In the genomic region with DNA sequence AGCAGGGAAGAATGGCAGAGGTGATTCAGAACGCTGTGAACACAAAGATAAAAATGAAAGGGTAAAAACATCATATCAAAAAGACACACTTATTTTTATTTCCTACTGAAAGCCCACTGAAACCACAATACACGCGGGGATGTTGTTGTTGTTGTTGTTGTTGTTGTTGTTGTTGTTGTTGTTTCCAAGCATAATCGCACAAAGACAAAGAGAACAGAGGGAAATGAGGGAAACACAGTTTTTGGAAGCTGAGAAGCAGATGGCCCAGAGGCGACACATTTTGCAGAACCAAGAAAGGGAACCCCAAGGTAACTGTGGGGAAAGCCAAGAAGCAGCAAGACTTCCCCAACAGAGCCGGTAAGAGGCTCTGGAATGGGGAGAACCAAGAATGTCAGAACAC, we compare ENCODE assay signal across 24 cellular contexts.
"Had no signal": no experiment of that assay in that cellular context is flagged by ENCODE, and none has a peak within 500 bp of the region (broad histone marks: within the 10 kb centered on the region; RNA-seq: fewer than 3 reads in every experiment).

No MANE protein-coding gene starts in this region.

- H3K9me3 ChIP-seq: lower lobe of right lung, neutrophil, pancreas, thyroid gland had no signal

- ATAC-seq: activated T-cell treated with anti-CD3 and anti-CD28 coated beads, Interleukin-2, amount 50 U/mL, for 4 hours; left lobe of liver; lower lobe of right lung; naive thymus-derived CD4-positive, alpha-beta T cell; pancreas; right cardiac atrium had no signal

- DNase-seq: activated CD4-positive, alpha-beta T cell treated with anti-CD3 and anti-CD28 coated beads for 1 hour; activated CD8-positive, alpha-beta memory T cell treated with anti-CD3 and anti-CD28 coated beads for 24 hours; activated CD8-positive, alpha-beta memory T cell treated with anti-CD3 and anti-CD28 coated beads, Interleukin-2, amount 50 U/mL, for 4 hours; activated naive CD4-positive, alpha-beta T cell; activated naive CD8-positive, alpha-beta T cell treated with anti-CD3 and anti-CD28 coated beads for 36 hours; activated T-cell treated with anti-CD3 and anti-CD28 coated beads, Interleukin-2, amount 50 U/mL, for 4 hours; erythroblast; foreskin melanocyte; lower lobe of right lung; naive thymus-derived CD4-positive, alpha-beta T cell; pancreas; right cardiac atrium; stimulated activated CD4-positive, alpha-beta T cell treated with anti-CD3 and anti-CD28 coated beads, Interleukin-1b, Interleukin-23, amount 100 ng/mL, for 48 hours; substantia nigra; T-helper 1 cell; thyroid gland; WERI-Rb-1 had no signal

- H3K36me3 ChIP-seq: lower lobe of right lung, neutrophil, pancreas, thyroid gland, WERI-Rb-1 had no signal

- H3K27me3 ChIP-seq: pancreas, thyroid gland had no signal

- H3K27ac ChIP-seq: coronary artery, lower lobe of right lung, neutrophil, pancreas, thyroid gland, WERI-Rb-1 had no signal

- H3K4me3 ChIP-seq: coronary artery, lower lobe of right lung, pancreas, skin epidermis, thyroid gland had no signal

- H3K9me3 Mint-ChIP-seq: activated naive CD8-positive, alpha-beta T cell treated with anti-CD3 and anti-CD28 coated beads for 36 hours; activated T-cell treated with anti-CD3 and anti-CD28 coated beads, Interleukin-2, amount 50 U/mL, for 4 hours; activated T-helper 2 cell treated with anti-CD3 and anti-CD28 coated beads, Interferon-gamma antibody, Interleukin-2, Interleukin-4, amounts not matched to agents 10 μg/mL and 5 μg/mL and 100 μg/mL, durations not matched to agents 14 hours and 24 hours and 36 hours; central memory CD8-positive, alpha-beta T cell; naive thymus-derived CD4-positive, alpha-beta T cell; stimulated activated naive CD8-positive, alpha-beta T cell treated with anti-CD3 and anti-CD28 coated beads, Interleukin-15, Interleukin-2, amounts not matched to agents 100 ng/mL and 50 ng/mL, for 24 hours had no signal

- H3K27ac Mint-ChIP-seq: activated naive CD8-positive, alpha-beta T cell treated with anti-CD3 and anti-CD28 coated beads for 36 hours; activated T-helper 2 cell treated with anti-CD3 and anti-CD28 coated beads, Interferon-gamma antibody, Interleukin-2, Interleukin-4, amounts not matched to agents 10 μg/mL and 5 μg/mL and 100 μg/mL, durations not matched to agents 14 hours and 24 hours and 36 hours; naive thymus-derived CD4-positive, alpha-beta T cell; stimulated activated naive CD8-positive, alpha-beta T cell treated with anti-CD3 and anti-CD28 coated beads, Interleukin-15, Interleukin-2, amounts not matched to agents 100 ng/mL and 50 ng/mL, for 24 hours had no signal

- H3K36me3 Mint-ChIP-seq: activated naive CD8-positive, alpha-beta T cell treated with anti-CD3 and anti-CD28 coated beads for 36 hours; naive thymus-derived CD4-positive, alpha-beta T cell had no signal

- H3K4me3 Mint-ChIP-seq: activated naive CD8-positive, alpha-beta T cell treated with anti-CD3 and anti-CD28 coated beads for 36 hours; activated T-cell treated with anti-CD3 and anti-CD28 coated beads, Interleukin-2, amount 50 U/mL, for 4 hours; central memory CD8-positive, alpha-beta T cell; naive thymus-derived CD4-positive, alpha-beta T cell; stimulated activated naive CD8-positive, alpha-beta T cell treated with anti-CD3 and anti-CD28 coated beads, Interleukin-15, Interleukin-2, amounts not matched to agents 100 ng/mL and 50 ng/mL, for 24 hours had no signal
